In genomic region chr15:85405467-85405866, GRCh38 we compare ENCODE assay signal across 11 cellular contexts. TPM values are rescaled to one million over a fixed set of nuclear protein-coding genes. Genes with fewer than 3 reads are reported as not detected.
DNase-seq lines count a peak whose midpoint lies in the region; ATAC-seq and TF ChIP-seq lines count a peak whose summit lies in the region.
"Had no signal": no experiment of that assay in that cellular context is flagged by ENCODE, and none has a peak within 500 bp of the region (broad histone marks: within the 10 kb centered on the region; RNA-seq: fewer than 3 reads in every experiment).

No MANE protein-coding gene starts in this region.

- H3K9me3 Mint-ChIP-seq in activated naive CD8-positive, alpha-beta T cell (ENCODE audit: low read depth) = no peaks in the 10 kb centered on the region
- peaks cover 20% of the 10 kb centered on the region for H3K9me3 Mint-ChIP-seq in nephron progenitor cell
- H3K9me3 Mint-ChIP-seq: T-helper 2 cell treated with Interferon-gamma antibody and Interleukin-4, amounts not matched to agents 5 μg/mL and 100 μg/mL, for 36 hours had no signal

- intact Hi-C loops in right cardiac atrium (cut with DNase I) = no loop called here
- intact Hi-C loops in vagina (cut with DNase I) = no loop called here

- no peak for ATAC-seq in right cardiac atrium

- peak overlapping the region; percentile 86 for H3K27ac Mint-ChIP-seq in activated naive CD8-positive, alpha-beta T cell
- H3K27ac Mint-ChIP-seq in nephron progenitor cell = no peak overlapping the region
- H3K27ac Mint-ChIP-seq: T-helper 2 cell treated with Interferon-gamma antibody and Interleukin-4, amounts not matched to agents 5 μg/mL and 100 μg/mL, for 36 hours had no signal

- peak overlapping the region; percentile 57 to 58 for H3K18ac ChIP-seq in mesenchymal stem cell (ENCODE audit: low read depth in 1 of 2, low read length in 2 of 2)

- no peak overlapping the region for H2AFZ ChIP-seq in mesenchymal stem cell (ENCODE audit: low read depth, low read length)

- H3K4me1 Mint-ChIP-seq in activated naive CD8-positive, alpha-beta T cell (ENCODE audit: low read depth) = peaks cover 88% of the 10 kb centered on the region
- H3K4me1 Mint-ChIP-seq in nephron progenitor cell = peaks cover 77% of the 10 kb centered on the region

- H3K27me3 ChIP-seq in right atrium auricular region (no peaks in the 10 kb centered on the region), right cardiac atrium (ENCODE audit: control insufficient read depth, insufficient read depth) (no peaks in the 10 kb centered on the region), mesenchymal stem cell (ENCODE audit: control insufficient read depth in 1 of 2, insufficient read depth in 1 of 2, low read length in 2 of 2) (no peaks in the 10 kb centered on the region), vagina (no peaks in the 10 kb centered on the region)

- H3K36me3 ChIP-seq in right atrium auricular region (no peaks in the 10 kb centered on the region), mesenchymal stem cell (ENCODE audit: control insufficient read depth in 1 of 2, insufficient read depth in 2 of 2, low read depth in 1 of 2, low read length in 2 of 2) (no peaks in the 10 kb centered on the region), vagina (no peaks in the 10 kb centered on the region)

- H3K14ac ChIP-seq in mesenchymal stem cell (ENCODE audit: low read length in 2 of 2) = no peak overlapping the region

- H3K79me1 ChIP-seq in mesenchymal stem cell (replicated peaks; ENCODE audit: low read length, poor library complexity, severe bottlenecking) = no peaks in the 10 kb centered on the region

- no peak overlapping the region for H3K4me2 ChIP-seq in mesenchymal stem cell (ENCODE audit: low read length, poor library complexity, severe bottlenecking)
- H3K4me2 ChIP-seq: KMS-11 had no signal

- H4K91ac ChIP-seq in mesenchymal stem cell (ENCODE audit: low read length) = no peak overlapping the region

- H3K27ac ChIP-seq in right atrium auricular region (peak overlapping the region; percentile 58 to 68), right cardiac atrium (ENCODE audit: low read length) (no peak overlapping the region), mesenchymal stem cell (ENCODE audit: low read length, poor library complexity, severe bottlenecking) (no peak overlapping the region), vagina (peak overlapping the region; percentile 3)
- H3K27ac ChIP-seq: KMS-11 had no signal

- H3K9me3 ChIP-seq in right atrium auricular region (no peaks in the 10 kb centered on the region), right cardiac atrium (ENCODE audit: control insufficient read depth, low read length) (no peaks in the 10 kb centered on the region), mesenchymal stem cell (ENCODE audit: control insufficient read depth, low read length) (no peaks in the 10 kb centered on the region), vagina (no peaks in the 10 kb centered on the region)

- no peaks in the 10 kb centered on the region for H3K27me3 Mint-ChIP-seq in activated naive CD8-positive, alpha-beta T cell
- no peaks in the 10 kb centered on the region for H3K27me3 Mint-ChIP-seq in nephron progenitor cell (ENCODE audit: low read depth, poor library complexity)

- TF ChIP-seq CTCF in right atrium auricular region (IDR thresholded peaks at IDR 0.05) (no peak), vagina (IDR thresholded peaks at IDR 0.05) (no peak), nephron progenitor cell (IDR thresholded peaks at IDR 0.05) (no peak)

- no peak overlapping the region for H4K8ac ChIP-seq in mesenchymal stem cell (ENCODE audit: low read length)

- no peak for DNase-seq in right atrium auricular region (ENCODE audit: low spot score)
- no peak for DNase-seq in right cardiac atrium
- no peak for DNase-seq in mesenchymal stem cell
- no peak for DNase-seq in vagina (ENCODE audit: extremely low spot score in 2 of 2)
- no peak for DNase-seq in NCI-H146 (lab: John Stamatoyannopoulos, UW)
- DNase-seq in GM19238 (ENCODE audit: insufficient read length, low spot score) = no peak
- DNase-seq in nephron progenitor cell = no peak
- DNase-seq: C1 segment of cervical spinal cord had no signal

- peak overlapping the region in 1 of 2 experiments; percentile 56 for H2BK12ac ChIP-seq in mesenchymal stem cell (ENCODE audit: low read length in 2 of 2)

- peak overlapping the region; percentile 29 for H2AK5ac ChIP-seq in mesenchymal stem cell (ENCODE audit: low read length, severe bottlenecking)

- no peak for TF ChIP-seq POLR2A in vagina (IDR thresholded peaks at IDR 0.05)

- H3K4me3 Mint-ChIP-seq in activated naive CD8-positive, alpha-beta T cell = peak overlapping the region; percentile 46
- no peak overlapping the region for H3K4me3 Mint-ChIP-seq in nephron progenitor cell
- H3K4me3 Mint-ChIP-seq: T-helper 2 cell treated with Interferon-gamma antibody and Interleukin-4, amounts not matched to agents 5 μg/mL and 100 μg/mL, for 36 hours had no signal

- no peak overlapping the region for H2BK120ac ChIP-seq in mesenchymal stem cell (ENCODE audit: low read depth, low read length)

- no peak overlapping the region for H3K4ac ChIP-seq in mesenchymal stem cell (ENCODE audit: low read depth in 1 of 2, low read length in 2 of 2)

- no peak overlapping the region for H3K4me3 ChIP-seq in right atrium auricular region
- no peak overlapping the region for H3K4me3 ChIP-seq in right cardiac atrium (ENCODE audit: low read length)
- no peak overlapping the region for H3K4me3 ChIP-seq in mesenchymal stem cell (ENCODE audit: insufficient read depth in 1 of 2, low read depth in 1 of 2, low read length in 2 of 2)
- no peak overlapping the region for H3K4me3 ChIP-seq in vagina

- H3K4me1 ChIP-seq in right atrium auricular region (peaks cover 0 to 80% of the 10 kb centered on the region in 2 donors), right cardiac atrium (ENCODE audit: control insufficient read depth, insufficient read depth, low read length) (peaks cover 14% of the 10 kb centered on the region), mesenchymal stem cell (ENCODE audit: control insufficient read depth, insufficient read depth, low read depth, low read length) (peaks cover 11% of the 10 kb centered on the region), vagina (peaks cover 83% of the 10 kb centered on the region)

- peaks cover 5% of the 10 kb centered on the region for H3K36me3 Mint-ChIP-seq in activated naive CD8-positive, alpha-beta T cell
- H3K36me3 Mint-ChIP-seq in nephron progenitor cell (ENCODE audit: low read depth) = peaks cover 28% of the 10 kb centered on the region

- H3K9ac ChIP-seq in mesenchymal stem cell (ENCODE audit: low read length) = peak overlapping the region; percentile 52
- H3K9ac ChIP-seq: KMS-11 had no signal

- H2BK5ac ChIP-seq in mesenchymal stem cell (ENCODE audit: low read depth, low read length, poor library complexity, severe bottlenecking) = no peak overlapping the region

- no peak overlapping the region for H2BK15ac ChIP-seq in mesenchymal stem cell (ENCODE audit: low read depth, poor library complexity, severe bottlenecking)

- 71% methylated on average over 3 of the region's 3 CpGs for WGBS in right cardiac atrium
- 92% methylated on average over 2 of the region's 3 CpGs for WGBS in mesenchymal stem cell

- no peak overlapping the region for H3K23ac ChIP-seq in mesenchymal stem cell (ENCODE audit: low read length in 2 of 2)

RNA-seq across cellular contexts. Expression of gene AKAP13, which starts 25.1 kb away (rescaled TPM):
- total RNA-seq in right atrium auricular region (100 to 1,000 TPM; 293 to 339 TPM), right cardiac atrium (100 to 1,000 TPM; 250 to 348 (median 260) TPM), vagina (177 TPM)
- 104 TPM for polyA plus RNA-seq in right cardiac atrium
- polyA plus RNA-seq in mesenchymal stem cell (2013, experiment 1 of 2) = 16.4 TPM
- polyA plus RNA-seq in mesenchymal stem cell (2013, experiment 2 of 2) = 15.2 TPM

Comparison
In these comparisons a context has a peak if more than half of its experiments do, and no peak if none do; other contexts are left out.
1. H3K27ac ChIP-seq: peak in right atrium auricular region (2 of 2) and vagina (single experiment); none in right cardiac atrium (single experiment) and mesenchymal stem cell (single experiment).